26 cellular contexts compared by ENCODE assay signal in genomic region chr11:122285021-122285420, GRCh38.
"Had no signal": no experiment of that assay in that cellular context is flagged by ENCODE, and none has a peak within 500 bp of the region (broad histone marks: within the 10 kb centered on the region; RNA-seq: fewer than 3 reads in every experiment).

No MANE protein-coding gene starts in this region.

- ATAC-seq: effector memory CD8-positive, alpha-beta T cell; heart right ventricle; left cardiac atrium; left lung; naive thymus-derived CD4-positive, alpha-beta T cell; psoas muscle; right cardiac atrium; stimulated activated naive B cell treated with anti-CD40 and anti-IgM and Interleukin-4, amounts not matched to agents 10 μg/mL and 1 μg/mL and 100 μg/mL, for 72 hours had no signal

- H3K27ac ChIP-seq: coronary artery, heart right ventricle, left lung, neural progenitor cell, ovary, psoas muscle, tibial nerve, upper lobe of left lung, uterus had no signal

- H2AFZ ChIP-seq: neural progenitor cell had no signal

- H3K36me3 ChIP-seq: heart right ventricle, left lung, neural progenitor cell, ovary, thoracic aorta, tibial nerve, upper lobe of left lung, uterus had no signal

- H3K9ac ChIP-seq: neural progenitor cell had no signal

- H3K9me3 ChIP-seq: heart right ventricle, left lung, ovary, psoas muscle, thoracic aorta, tibial nerve, upper lobe of left lung, uterus had no signal

- DNase-seq: dermis blood vessel endothelial cell; effector memory CD8-positive, alpha-beta T cell; erythroblast; foreskin fibroblast; glutamatergic neuron; heart right ventricle; left cardiac atrium; left lung; mesendoderm; midbrain; naive thymus-derived CD4-positive, alpha-beta T cell; occipital lobe; ovary; posterior cingulate gyrus; psoas muscle; right cardiac atrium; small intestine; stimulated activated CD4-positive, alpha-beta T cell treated with anti-CD3 and anti-CD28 coated beads, Interleukin-15, amount 100 ng/mL, for 24 hours; stimulated activated CD4-positive, alpha-beta T cell treated with anti-CD3 and anti-CD28 coated beads, Interleukin-2, amount 100 ng/mL, for 48 hours; stimulated activated naive B cell treated with anti-CD40 and anti-IgM and Interleukin-4, amounts not matched to agents 10 μg/mL and 1 μg/mL and 100 μg/mL, for 72 hours; uterus had no signal

- H3K4me1 ChIP-seq: left lung, psoas muscle, upper lobe of left lung, uterus had no signal

- H3K4me2 ChIP-seq: neural progenitor cell had no signal

- H3K27me3 ChIP-seq: heart right ventricle, left lung, neural progenitor cell, ovary, tibial nerve, upper lobe of left lung, uterus had no signal

- H3K4me3 ChIP-seq: coronary artery, heart right ventricle, left lung, neural progenitor cell, ovary, psoas muscle, thoracic aorta, tibial nerve, upper lobe of left lung, uterus had no signal
